ENCODE assay signal across 31 cellular contexts in the genomic region with DNA sequence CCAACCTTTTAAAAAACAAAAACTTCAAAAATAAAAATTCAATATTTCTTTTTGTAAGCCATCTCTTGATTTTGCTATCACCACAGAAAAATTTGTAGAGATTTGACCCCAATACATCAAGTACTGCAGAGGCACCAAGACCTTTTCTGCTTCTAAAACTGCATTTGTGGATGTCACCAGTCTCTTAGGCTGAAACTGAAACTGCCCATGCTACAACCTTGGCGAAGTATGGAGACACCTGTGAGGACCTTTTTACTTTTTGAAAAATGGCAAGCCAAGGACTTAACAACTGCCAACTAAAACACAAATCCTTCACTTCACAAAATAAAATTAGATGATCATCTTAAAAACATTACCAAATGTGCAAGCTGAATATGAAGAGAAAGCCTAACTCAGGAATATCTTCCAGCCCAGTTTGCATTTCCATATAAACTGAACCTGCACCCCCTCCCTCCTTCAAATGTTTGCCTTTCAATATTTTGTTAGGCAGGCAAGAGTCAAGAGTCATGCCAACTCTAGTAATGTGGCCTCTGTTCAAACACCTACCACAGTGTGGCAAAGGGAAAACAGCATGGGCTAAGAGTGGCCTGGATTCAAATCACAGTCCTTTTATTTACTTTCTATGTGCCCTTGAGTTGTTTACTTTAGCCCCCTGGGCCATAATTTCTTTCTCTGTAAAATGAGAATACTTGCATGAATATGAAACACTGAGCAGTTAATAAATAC.
"Had no signal": no experiment of that assay in that cellular context is flagged by ENCODE, and none has a peak within 500 bp of the region (broad histone marks: within the 10 kb centered on the region; RNA-seq: fewer than 3 reads in every experiment).

No MANE protein-coding gene starts in this region.

- H3K27ac Mint-ChIP-seq: activated CD4-positive, alpha-beta memory T cell treated with anti-CD3 and anti-CD28 coated beads for 36 hours; activated CD4-positive, alpha-beta T cell treated with anti-CD3 and anti-CD28 coated beads, Interleukin-2, amount 10 ng/mL, durations not matched to agents 24 days and 14 days; activated naive CD4-positive, alpha-beta T cell treated with anti-CD3 and anti-CD28 coated beads, Interleukin-2, amount 10 ng/mL, durations not matched to agents 7 days and 5 days; activated naive CD8-positive, alpha-beta T cell treated with anti-CD3 and anti-CD28 coated beads, Interleukin-2, amount 10 ng/mL, durations not matched to agents 7 days and 5 days; activated T-cell treated with anti-CD3 and anti-CD28 coated beads, Interleukin-2, amount 50 U/mL, for 24 hours; memory B cell; naive thymus-derived CD4-positive, alpha-beta T cell; stimulated activated memory B cell treated with anti-CD40 and anti-IgM and Interleukin-4, amounts not matched to agents 10 μg/mL and 1 μg/mL and 100 μg/mL, for 72 hours had no signal

- H3K4me3 ChIP-seq: ascending aorta, coronary artery, dorsolateral prefrontal cortex, hepatocyte, psoas muscle, smooth muscle cell, stomach, thyroid gland, upper lobe of left lung, vagina had no signal

- H3K4me3 Mint-ChIP-seq: activated CD4-positive, alpha-beta memory T cell treated with anti-CD3 and anti-CD28 coated beads for 36 hours; activated CD4-positive, alpha-beta T cell treated with anti-CD3 and anti-CD28 coated beads, Interleukin-2, amount 10 ng/mL, durations not matched to agents 24 days and 14 days; activated naive CD4-positive, alpha-beta T cell treated with anti-CD3 and anti-CD28 coated beads, Interleukin-2, amount 10 ng/mL, durations not matched to agents 7 days and 5 days; activated naive CD8-positive, alpha-beta T cell treated with anti-CD3 and anti-CD28 coated beads, Interleukin-2, amount 10 ng/mL, durations not matched to agents 7 days and 5 days; activated T-cell treated with anti-CD3 and anti-CD28 coated beads, Interleukin-2, amount 50 U/mL, for 24 hours; memory B cell; naive thymus-derived CD4-positive, alpha-beta T cell; neural crest cell; stimulated activated memory B cell treated with anti-CD40 and anti-IgM and Interleukin-4, amounts not matched to agents 10 μg/mL and 1 μg/mL and 100 μg/mL, for 72 hours had no signal

- DNase-seq: activated CD4-positive, alpha-beta memory T cell treated with anti-CD3 and anti-CD28 coated beads for 36 hours; activated CD4-positive, alpha-beta T cell treated with anti-CD3 and anti-CD28 coated beads, Interleukin-2, amount 10 ng/mL, durations not matched to agents 24 days and 14 days; activated CD4-positive, CD25-positive, alpha-beta regulatory T cell treated with anti-CD3 and anti-CD28 coated beads, Interleukin-2, amount 50 U/mL, for 72 hours; activated CD8-positive, alpha-beta memory T cell treated with anti-CD3 and anti-CD28 coated beads, Interleukin-2, amount 50 U/mL, for 48 hours; activated gamma-delta T cell; activated naive CD4-positive, alpha-beta T cell treated with anti-CD3 and anti-CD28 coated beads, Interleukin-2, amount 10 ng/mL, durations not matched to agents 7 days and 5 days; activated naive CD8-positive, alpha-beta T cell treated with anti-CD3 and anti-CD28 coated beads, Interleukin-2, amount 10 ng/mL, durations not matched to agents 7 days and 5 days; activated T-cell treated with anti-CD3 and anti-CD28 coated beads, Interleukin-2, amount 50 U/mL, for 24 hours; brain microvascular endothelial cell; dorsolateral prefrontal cortex; effector memory CD4-positive, alpha-beta T cell; glutamatergic neuron; islet precursor cell; midbrain; naive thymus-derived CD4-positive, alpha-beta T cell; nucleus accumbens; psoas muscle; stimulated activated CD4-positive, alpha-beta T cell treated with anti-CD3 and anti-CD28 coated beads, Interleukin-1b, Interleukin-23, amount 100 ng/mL, for 48 hours; stimulated activated CD4-positive, alpha-beta T cell treated with anti-CD3 and anti-CD28 coated beads, Interleukin-4, amount 100 ng/mL, for 4 hours; stimulated activated CD8-positive, alpha-beta memory T cell treated with anti-CD3 and anti-CD28 coated beads, Interleukin-4, amount 100 ng/mL, for 48 hours; stomach; thyroid gland; upper lobe of left lung had no signal

- H3K9me3 Mint-ChIP-seq: activated CD4-positive, alpha-beta memory T cell treated with anti-CD3 and anti-CD28 coated beads for 36 hours; activated CD4-positive, alpha-beta T cell treated with anti-CD3 and anti-CD28 coated beads, Interleukin-2, amount 10 ng/mL, durations not matched to agents 24 days and 14 days; activated naive CD4-positive, alpha-beta T cell treated with anti-CD3 and anti-CD28 coated beads, Interleukin-2, amount 10 ng/mL, durations not matched to agents 7 days and 5 days; activated naive CD8-positive, alpha-beta T cell treated with anti-CD3 and anti-CD28 coated beads, Interleukin-2, amount 10 ng/mL, durations not matched to agents 7 days and 5 days; activated T-cell treated with anti-CD3 and anti-CD28 coated beads, Interleukin-2, amount 50 U/mL, for 24 hours; memory B cell; stimulated activated memory B cell treated with anti-CD40 and anti-IgM and Interleukin-4, amounts not matched to agents 10 μg/mL and 1 μg/mL and 100 μg/mL, for 72 hours had no signal

- H3K27me3 Mint-ChIP-seq: activated CD4-positive, alpha-beta memory T cell treated with anti-CD3 and anti-CD28 coated beads for 36 hours; activated CD4-positive, alpha-beta T cell treated with anti-CD3 and anti-CD28 coated beads, Interleukin-2, amount 10 ng/mL, durations not matched to agents 24 days and 14 days; activated naive CD4-positive, alpha-beta T cell treated with anti-CD3 and anti-CD28 coated beads, Interleukin-2, amount 10 ng/mL, durations not matched to agents 7 days and 5 days; activated naive CD8-positive, alpha-beta T cell treated with anti-CD3 and anti-CD28 coated beads, Interleukin-2, amount 10 ng/mL, durations not matched to agents 7 days and 5 days; memory B cell; naive thymus-derived CD4-positive, alpha-beta T cell; stimulated activated memory B cell treated with anti-CD40 and anti-IgM and Interleukin-4, amounts not matched to agents 10 μg/mL and 1 μg/mL and 100 μg/mL, for 72 hours had no signal

- H3K4me1 Mint-ChIP-seq: activated CD4-positive, alpha-beta T cell treated with anti-CD3 and anti-CD28 coated beads, Interleukin-2, amount 10 ng/mL, durations not matched to agents 24 days and 14 days; activated naive CD4-positive, alpha-beta T cell treated with anti-CD3 and anti-CD28 coated beads, Interleukin-2, amount 10 ng/mL, durations not matched to agents 7 days and 5 days; activated naive CD8-positive, alpha-beta T cell treated with anti-CD3 and anti-CD28 coated beads, Interleukin-2, amount 10 ng/mL, durations not matched to agents 7 days and 5 days; memory B cell; naive thymus-derived CD4-positive, alpha-beta T cell; neural crest cell; stimulated activated memory B cell treated with anti-CD40 and anti-IgM and Interleukin-4, amounts not matched to agents 10 μg/mL and 1 μg/mL and 100 μg/mL, for 72 hours had no signal

- H3K36me3 Mint-ChIP-seq: activated CD4-positive, alpha-beta memory T cell treated with anti-CD3 and anti-CD28 coated beads for 36 hours; activated naive CD4-positive, alpha-beta T cell treated with anti-CD3 and anti-CD28 coated beads, Interleukin-2, amount 10 ng/mL, durations not matched to agents 7 days and 5 days; activated naive CD8-positive, alpha-beta T cell treated with anti-CD3 and anti-CD28 coated beads, Interleukin-2, amount 10 ng/mL, durations not matched to agents 7 days and 5 days; memory B cell; naive thymus-derived CD4-positive, alpha-beta T cell; stimulated activated memory B cell treated with anti-CD40 and anti-IgM and Interleukin-4, amounts not matched to agents 10 μg/mL and 1 μg/mL and 100 μg/mL, for 72 hours had no signal

- ATAC-seq: naive thymus-derived CD4-positive, alpha-beta T cell; psoas muscle; stimulated activated memory B cell treated with anti-CD40 and anti-IgM and Interleukin-4, amounts not matched to agents 10 μg/mL and 1 μg/mL and 100 μg/mL, for 72 hours had no signal
